Comparison of ENCODE assay signal across 12 cellular contexts in the genomic region with DNA sequence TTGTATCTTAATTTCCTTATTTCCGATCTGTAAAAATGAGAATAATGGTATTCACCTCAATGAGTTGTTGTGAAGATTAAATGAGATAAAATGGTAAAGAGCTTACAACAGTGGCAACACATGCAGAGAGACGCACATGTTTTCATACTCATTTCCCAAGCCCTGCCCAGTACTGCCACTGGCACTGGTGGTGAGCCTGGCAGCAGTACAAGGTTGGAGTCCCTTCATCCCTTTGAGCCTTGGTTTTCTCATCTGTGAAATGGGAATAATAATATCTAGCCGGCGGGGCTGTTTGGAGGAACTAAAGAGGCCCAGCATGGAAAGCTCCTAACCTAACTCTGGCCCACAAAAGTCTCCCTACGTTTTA. TPM values are rescaled to one million over a fixed set of nuclear protein-coding genes. Genes with fewer than 3 reads are reported as not detected.
DNase-seq lines count a peak whose midpoint lies in the region; ATAC-seq, FAIRE-seq and TF ChIP-seq lines count a peak whose summit lies in the region.
"Had no signal": no experiment of that assay in that cellular context is flagged by ENCODE, and none has a peak within 500 bp of the region (broad histone marks: within the 10 kb centered on the region; RNA-seq: fewer than 3 reads in every experiment).

No MANE protein-coding gene starts in this region.

- H3K4me3 ChIP-seq in A549 (peak overlapping the region; percentile 90; the same call in 1 of the 3 replicates), HAP-1 (peak overlapping the region; percentile 94)

- H3K4me2 ChIP-seq in A549 = peak overlapping the region; percentile 73

- in situ Hi-C loops in HAP-1 (cut with MboI; ENCODE audit: low sequenced_read_pairs) = loop anchor here (25.0 kb wide), 1 partner anchor 121 kb away; no protein-coding TSS in a partner anchor

- peak overlapping the region in 1 of 2 experiments; percentile 97; a peak in 3 of 6 replicates for H3K27ac ChIP-seq in A549

- no peak for TF ChIP-seq EP300 in A549 (IDR thresholded peaks at IDR 0.05)

- DNase-seq in A549 (ENCODE audit: low read depth in 1 of 2, low spot score in 1 of 2) = no peak
- DNase-seq in HAP-1 (ENCODE audit: low spot score in 2 of 2) = no peak
- no peak for DNase-seq in NCI-H1105 treated with DMSO at 0.1 percent for 48 hours (lab: John Stamatoyannopoulos, UW)
- DNase-seq in mucosa of gallbladder (ENCODE audit: low spot score) = no peak
- DNase-seq: KG1, occipital lobe had no signal

- H3K36me3 Mint-ChIP-seq in brain = no peaks in the 10 kb centered on the region
- no peaks in the 10 kb centered on the region for H3K36me3 Mint-ChIP-seq in nephron (ENCODE audit: low read depth)

- H3K4me1 Mint-ChIP-seq in brain (peaks cover 70% of the 10 kb centered on the region), nephron (peaks cover 47% of the 10 kb centered on the region)

- no peaks in the 10 kb centered on the region for H3K27me3 ChIP-seq in HAP-1 (ENCODE audit: low read depth)

- H3K4me3 Mint-ChIP-seq in brain (peak overlapping the region; percentile 88 to 97 (median 89)), nephron (peak overlapping the region; percentile 95 to 98 (median 97))

- peaks cover 4% of the 10 kb centered on the region; the same call in 1 of the 2 replicates for H3K36me3 ChIP-seq in HAP-1 (replicated peaks)

- peak overlapping the region; percentile 97 to 99 (median 97) for H3K27ac Mint-ChIP-seq in brain
- H3K27ac Mint-ChIP-seq in nephron = peak overlapping the region; percentile 96 to 99 (median 98)

- H3K4me1 ChIP-seq in A549 (peaks cover 25% of the 10 kb centered on the region), HAP-1 (peaks cover 20% of the 10 kb centered on the region)

- no peak for FAIRE-seq in A549 (lab: Jason Lieb, UNC)
- FAIRE-seq: colon, GM12892 had no signal

- H3K9me3 ChIP-seq in A549 (no peaks in the 10 kb centered on the region), HAP-1 (no peaks in the 10 kb centered on the region)

- no peak for TF ChIP-seq RAD21 in A549 (conservative IDR thresholded peaks at IDR 0.05 in 1 of 2, IDR thresholded peaks at IDR 0.05 in 1 of 2)

- CTCF ChIA-PET in A549 (lab: Yijun Ruan, JAX) = interaction anchor here (0.8 to 7.2 kb wide), 8 partner anchors 16 to 399 kb away, joined by 3 to 84 read pairs (median 4); no protein-coding TSS in a partner anchor

- H3K9me3 Mint-ChIP-seq in brain = no peaks in the 10 kb centered on the region
- no peaks in the 10 kb centered on the region for H3K9me3 Mint-ChIP-seq in nephron

- POLR2A ChIA-PET in A549 (lab: Yijun Ruan, JAX) = no interaction called here

- TF ChIP-seq POLR2A in A549 (IDR thresholded peaks at IDR 0.05; ENCODE audit: low read length) = no peak

- 75% methylated on average over 5 of the region's 5 CpGs for WGBS in A549 (ENCODE audit: missing lambda C conversion rate)

- ATAC-seq in A549 (no peak), HG02852 (IDR thresholded peaks at IDR 0.05; ENCODE audit: unreplicated experiment) (no peak), GM19324 (IDR thresholded peaks at IDR 0.05; ENCODE audit: low FRiP score, unreplicated experiment) (no peak)

- TF ChIP-seq CTCF in A549 (IDR thresholded peaks at IDR 0.05) = no peak
- TF ChIP-seq CTCF in brain (conservative IDR thresholded peaks at IDR 0.05) = no peak
- TF ChIP-seq CTCF in nephron (IDR thresholded peaks at IDR 0.05; ENCODE audit: unreplicated experiment in 3 of 3) = no peak

- H3K27me3 Mint-ChIP-seq in brain (no peaks in the 10 kb centered on the region), nephron (ENCODE audit: low read depth) (no peaks in the 10 kb centered on the region)

TF ChIP-seq in A549, 52 proteins besides CTCF, POLR2A, EP300 and RAD21:
- TF ChIP-seq RCOR1 (IDR thresholded peaks at IDR 0.05; ENCODE audit: low read depth, low read length) (no peak), KDM1A (IDR thresholded peaks at IDR 0.05; ENCODE audit: low read depth) (peak; percentile 82; the same call in 1 of the 2 replicates)
TF ChIP-seq in A549: peak in this region for 1.

RNA-seq across cellular contexts. Expression of a gene that starts 0.9 kb away (rescaled TPM):
- polyA plus RNA-seq in A549 (2011; rRNA removed) (24.8 and 32.8 TPM in 2 replicates), A549 (2017; fragmentation: RNase III; extraction: RNeasy Plus Mini Kit Qiagen cat#74134 plus additional on column Dnase treatment) (23.6 to 31.0 TPM (median 30.3 TPM) in 3 replicates), brain (ENCODE audit: insufficient read depth, low read depth, low replicate concordance) (94.2 TPM)
- polyA plus RNA-seq in A549 (2012; cell fraction: cytosol; rRNA removed) = 29.6 and 41.4 TPM in 2 replicates
- 45.3 and 60.4 TPM in 2 replicates for polyA plus RNA-seq in A549 (2012; cell fraction: nucleus; rRNA removed)
- polyA minus RNA-seq in A549 (2011; rRNA and poly(A)+ RNA removed) = 19.3 and 25.6 TPM in 2 replicates
- 51.9 TPM for total RNA-seq in mucosa of gallbladder

RNA-seq across cellular contexts. Expression of a gene that starts 50.1 kb away (rescaled TPM):
- polyA plus RNA-seq in A549 (2011; rRNA removed) = 201 and 253 TPM in 2 replicates
- 152 and 184 TPM in 2 replicates for polyA plus RNA-seq in A549 (2012; cell fraction: cytosol; rRNA removed)
- 108 and 126 TPM in 2 replicates for polyA plus RNA-seq in A549 (2012; cell fraction: nucleus; rRNA removed)
- 138 to 150 TPM (median 145 TPM) in 3 replicates for polyA plus RNA-seq in A549 (2017; fragmentation: RNase III; extraction: RNeasy Plus Mini Kit Qiagen cat#74134 plus additional on column Dnase treatment)
- polyA minus RNA-seq in A549 (2011; rRNA and poly(A)+ RNA removed) = 80.1 and 86.6 TPM in 2 replicates
- polyA plus RNA-seq in brain (ENCODE audit: insufficient read depth, low read depth, low replicate concordance) = 102 TPM
- total RNA-seq in mucosa of gallbladder = 159 TPM
